ENCODE assay signal across 8 cellular contexts in the genomic region with DNA sequence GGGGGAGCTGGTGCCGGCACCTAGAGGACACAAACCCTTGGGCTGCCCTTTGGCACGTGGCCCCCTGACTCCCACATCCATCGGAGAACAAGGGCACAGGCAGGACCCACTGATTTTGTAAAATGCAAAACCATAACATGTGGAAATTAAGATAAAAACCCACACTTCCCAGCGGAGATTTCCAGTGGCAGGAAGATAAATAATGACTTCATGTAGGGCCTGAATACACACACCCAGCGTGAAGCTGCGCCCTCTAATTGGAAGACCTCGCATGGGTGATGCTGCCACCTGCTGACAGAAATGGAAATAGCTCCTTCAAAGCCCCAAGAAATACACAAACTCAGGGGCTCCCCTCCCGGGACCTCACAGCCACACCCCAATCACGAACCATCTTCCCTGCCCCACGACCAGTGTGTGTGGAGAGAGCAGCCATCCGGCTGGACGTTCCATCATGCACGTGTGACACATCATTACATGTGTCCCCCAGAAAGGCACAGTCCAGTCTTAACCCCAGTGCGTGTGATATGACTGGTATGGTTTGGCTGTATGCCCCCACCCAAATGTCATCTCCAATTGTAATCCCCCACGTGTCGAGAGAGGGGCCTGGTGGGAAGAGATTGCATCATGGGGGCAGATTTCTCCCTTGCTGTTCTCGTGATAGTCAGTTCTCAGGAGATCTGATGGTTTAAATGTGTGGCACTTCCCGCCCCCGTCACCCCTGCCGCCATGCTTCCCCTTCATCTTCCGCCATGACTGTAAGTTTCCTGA. TPM values are rescaled to one million over a fixed set of nuclear protein-coding genes. Genes with fewer than 3 reads are reported as not detected.
A peak's percentile ranks its signal among the peaks of the same experiment; 100 is the strongest.
DNase-seq lines count a peak whose midpoint lies in the region; ATAC-seq and TF ChIP-seq lines count a peak whose summit lies in the region.

No MANE protein-coding gene starts in this region.

- peaks cover 2% of the 10 kb centered on the region for H3K36me3 ChIP-seq in osteoblast (ENCODE audit: insufficient read depth, low read length)
- H3K36me3 ChIP-seq in thoracic aorta: no peaks in the 10 kb centered on the region

- no peak overlapping the region for H3K4me2 ChIP-seq in osteoblast (ENCODE audit: insufficient read depth, low read length)

- H4K20me1 ChIP-seq in osteoblast (ENCODE audit: insufficient read depth, low read length): peaks cover 4% of the 10 kb centered on the region

- no peak overlapping the region for H3K4me3 ChIP-seq in foreskin fibroblast (ENCODE audit: low read depth in 1 of 2, low read length in 2 of 2)
- no peak overlapping the region for H3K4me3 ChIP-seq in osteoblast (ENCODE audit: insufficient read depth, low read length)
- H3K4me3 ChIP-seq in thoracic aorta: no peak overlapping the region

- H3K9me3 ChIP-seq in osteoblast (ENCODE audit: low read depth, low read length): no peaks in the 10 kb centered on the region
- no peaks in the 10 kb centered on the region for H3K9me3 ChIP-seq in thoracic aorta

- H3K27ac ChIP-seq in osteoblast (ENCODE audit: low read depth, low read length) (no peak overlapping the region), thoracic aorta (no peak overlapping the region)

- no peak for ATAC-seq in thoracic aorta (ENCODE audit: insufficient number of reproducible peaks, low FRiP score, low read depth)
- ATAC-seq in GM19397 (IDR thresholded peaks at IDR 0.05; ENCODE audit: unreplicated experiment): no peak

- H2AFZ ChIP-seq in osteoblast (ENCODE audit: low read length): no peak overlapping the region

- DNase-seq in G401 (ENCODE audit: low spot score) (peak; percentile 85), KG1 (lab: John Stamatoyannopoulos, UW) (peak; percentile 63), SIG-M5 (lab: John Stamatoyannopoulos, UW) (peak; percentile 24), foreskin fibroblast (peak; percentile 64 to 89), osteoblast (ENCODE audit: insufficient read length, low spot score, missing footprints) (peak; percentile 97), thoracic aorta (ENCODE audit: low spot score) (peak; percentile 37)
- peak; percentile 53 for DNase-seq in activated T-helper 9 cell treated with anti-CD3 and anti-CD28 coated beads, Interleukin-2, amount 50 U/mL, for 16 hours (ENCODE audit: low read depth)

- H3K4me1 ChIP-seq in osteoblast (ENCODE audit: insufficient read depth, low read length) (peaks cover 14% of the 10 kb centered on the region), thoracic aorta (ENCODE audit: control insufficient read depth in 1 of 2, low read depth in 2 of 2) (peaks cover 9 to 16% of the 10 kb centered on the region in 2 donors)

- H3K27me3 ChIP-seq in osteoblast (ENCODE audit: insufficient read depth, low read length) (peaks cover 3% of the 10 kb centered on the region), thoracic aorta (replicated peaks; ENCODE audit: insufficient read depth) (no peaks in the 10 kb centered on the region)

- TF ChIP-seq CTCF in foreskin fibroblast (IDR thresholded peaks at IDR 0.05; ENCODE audit: low read depth, low read length): peak; percentile 72
- peak; percentile 85 for TF ChIP-seq CTCF in osteoblast (IDR thresholded peaks at IDR 0.05; ENCODE audit: extremely low read depth, low read depth, low read length)
- TF ChIP-seq CTCF in thoracic aorta (IDR thresholded peaks at IDR 0.05): peak; percentile 90

- peaks cover 17% of the 10 kb centered on the region for H3K79me2 ChIP-seq in osteoblast (ENCODE audit: insufficient read depth, low read length)

- in situ Hi-C loops in G401 (cut with HindIII; ENCODE audit: low sequenced_read_pairs): no loop called here

RNA-seq across cellular contexts. Expression of gene TPRG1L, which starts 5.7 kb away (rescaled TPM):
- total RNA-seq in G401 (2014; rRNA removed; shearing (Covaris generic)): 19.2 and 21.7 TPM in 2 replicates
- total RNA-seq in osteoblast (30.9 and 35.8 TPM in 2 replicates), thoracic aorta (10 to 100 TPM; 27.4 to 37.6 TPM)

RNA-seq across cellular contexts. Expression of gene MEGF6, which starts 7.8 kb away (rescaled TPM):
- 8.1 and 8.7 TPM in 2 replicates for total RNA-seq in G401 (2014; rRNA removed; shearing (Covaris generic))
- 61.9 and 85.4 TPM in 2 replicates for total RNA-seq in osteoblast
- 100 to 1,000 TPM; 273 to 304 TPM for total RNA-seq in thoracic aorta

RNA-seq across cellular contexts. Expression of gene WRAP73, which starts 30.8 kb away (rescaled TPM):
- total RNA-seq in G401 (2014; rRNA removed; shearing (Covaris generic)): 34.5 and 40.8 TPM in 2 replicates
- total RNA-seq in osteoblast (9.8 and 12.4 TPM in 2 replicates), thoracic aorta (10 to 100 TPM; 22.1 to 24.9 TPM)

RNA-seq across cellular contexts. Expression of gene TP73, which starts 33.2 kb away (rescaled TPM):
- 0.86 and 2.4 TPM in 2 replicates for total RNA-seq in G401 (2014; rRNA removed; shearing (Covaris generic))
- not detected in 2 replicates for total RNA-seq in osteoblast
- total RNA-seq in thoracic aorta: not detected

Comparison
In these comparisons a context has a peak if more than half of its experiments do, and no peak if none do; other contexts are left out.
1. DNase-seq: peak in every context shown above with its lines; median percentile 97 in osteoblast; 85 in G401; 76 in foreskin fibroblast; 63 in KG1; 53 in activated T-helper 9 cell treated with anti-CD3 and anti-CD28 coated beads, Interleukin-2, amount 50 U/mL, for 16 hours; 37 in thoracic aorta; 24 in SIG-M5.